Comparison of ENCODE assay signal across 24 cellular contexts in genomic region chr13:49044008-49044407, GRCh38.
"Had no signal": no experiment of that assay in that cellular context is flagged by ENCODE, and none has a peak within 500 bp of the region (broad histone marks: within the 10 kb centered on the region; RNA-seq: fewer than 3 reads in every experiment).

No MANE protein-coding gene starts in this region.

- DNase-seq: cortex of kidney; effector memory CD8-positive, alpha-beta T cell; erythroblast; esophagus squamous epithelium; glutamatergic neuron; heart right ventricle; hippocampal formation; left cardiac atrium; left lung; mesenchymal stem cell; mucosa of descending colon; naive B cell; right lobe of liver; small intestine; stimulated activated CD4-positive, alpha-beta T cell treated with anti-CD3 and anti-CD28 coated beads, Interleukin-15, amount 100 ng/mL, for 24 hours; stimulated activated CD4-positive, alpha-beta T cell treated with anti-CD3 and anti-CD28 coated beads, Interleukin-2, amount 100 ng/mL, for 48 hours; stimulated activated naive CD4-positive, alpha-beta T cell; substantia nigra; testis; upper lobe of left lung had no signal

- H3K27me3 Mint-ChIP-seq: effector memory CD8-positive, alpha-beta T cell; naive B cell; natural killer cell treated with Interleukin-12 subunit alpha and Interleukin-12 subunit beta and Interleukin-15 and Interleukin-18, amount 100 ng/mL, for 72 hours; progenitor cell of endocrine pancreas had no signal

- H3K27ac Mint-ChIP-seq: mesothelial cell of epicardium; natural killer cell treated with Interleukin-12 subunit alpha and Interleukin-12 subunit beta and Interleukin-15 and Interleukin-18, amount 100 ng/mL, for 72 hours; progenitor cell of endocrine pancreas had no signal

- H3K9me3 Mint-ChIP-seq: effector memory CD8-positive, alpha-beta T cell; natural killer cell treated with Interleukin-12 subunit alpha and Interleukin-12 subunit beta and Interleukin-15 and Interleukin-18, amount 100 ng/mL, for 72 hours had no signal

- H3K4me1 Mint-ChIP-seq: neural crest cell had no signal

- ATAC-seq: effector memory CD8-positive, alpha-beta T cell; heart right ventricle; left cardiac atrium; left lung; mucosa of descending colon; natural killer cell treated with Interleukin-12 subunit alpha and Interleukin-12 subunit beta and Interleukin-15 and Interleukin-18, amount 100 ng/mL, for 72 hours; right lobe of liver had no signal

- H3K4me3 Mint-ChIP-seq: effector memory CD8-positive, alpha-beta T cell; mesothelial cell of epicardium; naive B cell; natural killer cell treated with Interleukin-12 subunit alpha and Interleukin-12 subunit beta and Interleukin-15 and Interleukin-18, amount 100 ng/mL, for 72 hours; neural crest cell had no signal
